Comparison of ENCODE assay signal across 11 cellular contexts in genomic region chr6:142821860-142822259, GRCh38.
DNase-seq lines count a peak whose midpoint lies in the region; ATAC-seq and TF ChIP-seq lines count a peak whose summit lies in the region.
"Had no signal": no experiment of that assay in that cellular context is flagged by ENCODE, and none has a peak within 500 bp of the region (broad histone marks: within the 10 kb centered on the region; RNA-seq: fewer than 3 reads in every experiment).

No MANE protein-coding gene starts in this region.

- peaks cover 20% of the 10 kb centered on the region for H3K36me3 Mint-ChIP-seq in activated naive CD4-positive, alpha-beta T cell treated with anti-CD3 and anti-CD28 coated beads, Interleukin-2, amount 50 U/mL, for 24 hours
- H3K36me3 Mint-ChIP-seq in T-helper 17 cell (ENCODE audit: low read depth) (peaks cover 2% of the 10 kb centered on the region), Caco-2 (ENCODE audit: insufficient read depth, unreplicated experiment) (no peaks in the 10 kb centered on the region)
- H3K36me3 Mint-ChIP-seq in stimulated activated effector memory CD8-positive, alpha-beta T cell treated with anti-CD3 and anti-CD28 coated beads, Interleukin-12 subunit alpha, Interleukin-12 subunit beta, amount 100 ng/mL, for 72 hours, result peaks cover 40% of the 10 kb centered on the region

- no peak overlapping the region for H3K4me3 ChIP-seq in Caco-2 (ENCODE audit: low read depth, low read length)

- no peaks in the 10 kb centered on the region for H3K9me3 Mint-ChIP-seq in activated naive CD4-positive, alpha-beta T cell treated with anti-CD3 and anti-CD28 coated beads, Interleukin-2, amount 50 U/mL, for 24 hours
- peaks cover 3% of the 10 kb centered on the region for H3K9me3 Mint-ChIP-seq in stimulated activated effector memory CD8-positive, alpha-beta T cell treated with anti-CD3 and anti-CD28 coated beads, Interleukin-12 subunit alpha, Interleukin-12 subunit beta, amount 100 ng/mL, for 72 hours
- no peaks in the 10 kb centered on the region for H3K9me3 Mint-ChIP-seq in Caco-2 (ENCODE audit: unreplicated experiment)

- H3K27ac Mint-ChIP-seq in activated naive CD4-positive, alpha-beta T cell treated with anti-CD3 and anti-CD28 coated beads, Interleukin-2, amount 50 U/mL, for 24 hours, result peak overlapping the region; percentile 98
- H3K27ac Mint-ChIP-seq in T-helper 17 cell (peak overlapping the region; percentile 99), Caco-2 (ENCODE audit: unreplicated experiment) (no peak overlapping the region)
- peak overlapping the region; percentile 90 for H3K27ac Mint-ChIP-seq in stimulated activated effector memory CD8-positive, alpha-beta T cell treated with anti-CD3 and anti-CD28 coated beads, Interleukin-12 subunit alpha, Interleukin-12 subunit beta, amount 100 ng/mL, for 72 hours

- H3K27me3 Mint-ChIP-seq in activated naive CD4-positive, alpha-beta T cell treated with anti-CD3 and anti-CD28 coated beads, Interleukin-2, amount 50 U/mL, for 24 hours, result no peaks in the 10 kb centered on the region
- H3K27me3 Mint-ChIP-seq in T-helper 17 cell, result no peaks in the 10 kb centered on the region
- H3K27me3 Mint-ChIP-seq in Caco-2 (ENCODE audit: insufficient read depth, unreplicated experiment), result no peaks in the 10 kb centered on the region

- H3K27me3 ChIP-seq in Caco-2 (replicated peaks; ENCODE audit: control insufficient read depth, insufficient read depth, low read length), result no peaks in the 10 kb centered on the region
- H3K27me3 ChIP-seq: BE2C had no signal

- CTCF ChIA-PET in Caco-2 (lab: Charles Lee), result no interaction called here

- no peak for DNase-seq in activated naive CD4-positive, alpha-beta T cell (lab: John Stamatoyannopoulos, UW)
- DNase-seq in T-helper 17 cell, result no peak
- peak; percentile 33 for DNase-seq in left cardiac atrium
- no peak for DNase-seq in stimulated activated effector memory CD8-positive, alpha-beta T cell treated with anti-CD3 and anti-CD28 coated beads, Interleukin-12 subunit alpha, Interleukin-12 subunit beta, amount 100 ng/mL, for 72 hours (ENCODE audit: low spot score in 2 of 2)
- DNase-seq in Caco-2, result no peak
- no peak for DNase-seq in Kasumi-1 (lab: John Stamatoyannopoulos, UW)
- DNase-seq in inferior parietal cortex (ENCODE audit: extremely low spot score), result no peak
- DNase-seq: BE2C; NK-92 treated with Interleukin-12 subunit alpha and Interleukin-12 subunit beta, amount 100 ng/mL, for 24 hours; SW 1271 had no signal

- peaks cover 78% of the 10 kb centered on the region for H3K4me1 Mint-ChIP-seq in activated naive CD4-positive, alpha-beta T cell treated with anti-CD3 and anti-CD28 coated beads, Interleukin-2, amount 50 U/mL, for 24 hours
- H3K4me1 Mint-ChIP-seq in T-helper 17 cell, result peaks cover 48% of the 10 kb centered on the region
- H3K4me1 Mint-ChIP-seq in stimulated activated effector memory CD8-positive, alpha-beta T cell treated with anti-CD3 and anti-CD28 coated beads, Interleukin-12 subunit alpha, Interleukin-12 subunit beta, amount 100 ng/mL, for 72 hours, result peaks cover 69% of the 10 kb centered on the region
- no peaks in the 10 kb centered on the region for H3K4me1 Mint-ChIP-seq in Caco-2 (ENCODE audit: low read depth, unreplicated experiment)

- POLR2A ChIA-PET in Caco-2 (lab: Charles Lee), result no interaction called here

- no peak for TF ChIP-seq CTCF in Caco-2 (IDR thresholded peaks at IDR 0.05; ENCODE audit: insufficient read depth in 1 of 2, low read depth in 1 of 2, low read length in 1 of 2, severe bottlenecking in 1 of 2, unreplicated experiment in 1 of 2)

- no peaks in the 10 kb centered on the region for H3K4me1 ChIP-seq in Caco-2
- H3K4me1 ChIP-seq: BE2C had no signal

- no peaks in the 10 kb centered on the region for H3K9me3 ChIP-seq in T-helper 17 cell (ENCODE audit: control insufficient read depth, low read length, poor library complexity, severe bottlenecking)
- no peaks in the 10 kb centered on the region for H3K9me3 ChIP-seq in Caco-2
- H3K9me3 ChIP-seq: BE2C had no signal

- peak overlapping the region; percentile 89 for H3K4me3 Mint-ChIP-seq in activated naive CD4-positive, alpha-beta T cell treated with anti-CD3 and anti-CD28 coated beads, Interleukin-2, amount 50 U/mL, for 24 hours
- peak overlapping the region; percentile 92 for H3K4me3 Mint-ChIP-seq in T-helper 17 cell
- H3K4me3 Mint-ChIP-seq in stimulated activated effector memory CD8-positive, alpha-beta T cell treated with anti-CD3 and anti-CD28 coated beads, Interleukin-12 subunit alpha, Interleukin-12 subunit beta, amount 100 ng/mL, for 72 hours, result peak overlapping the region; percentile 45
- no peak overlapping the region for H3K4me3 Mint-ChIP-seq in Caco-2 (ENCODE audit: unreplicated experiment)

- no TSS peak for BruUV-seq in Caco-2 (replicated peaks; lab: Mats Ljungman, UMichigan)

- H3K36me3 ChIP-seq in Caco-2 (ENCODE audit: control insufficient read depth, insufficient read depth, low read length), result no peaks in the 10 kb centered on the region
- H3K36me3 ChIP-seq: BE2C had no signal

- ATAC-seq in T-helper 17 cell, result peak; percentile 5
- peak; percentile 62 to 81 for ATAC-seq in left cardiac atrium
- ATAC-seq in stimulated activated effector memory CD8-positive, alpha-beta T cell treated with anti-CD3 and anti-CD28 coated beads, Interleukin-12 subunit alpha, Interleukin-12 subunit beta, amount 100 ng/mL, for 72 hours, result no peak

- intact Hi-C loops in left cardiac atrium (cut with DNase I), result loop anchor here (10.0 kb wide), 2 partner anchors 63 to 123 kb away; partner anchors contain the start of gene HIVEP2 (in 1 of the 2)
- intact Hi-C loops in Caco-2 (cut with micrococcal nuclease; ENCODE audit: unreplicated experiment), result no loop called here
